27 cellular contexts compared by ENCODE assay signal in the genomic region with DNA sequence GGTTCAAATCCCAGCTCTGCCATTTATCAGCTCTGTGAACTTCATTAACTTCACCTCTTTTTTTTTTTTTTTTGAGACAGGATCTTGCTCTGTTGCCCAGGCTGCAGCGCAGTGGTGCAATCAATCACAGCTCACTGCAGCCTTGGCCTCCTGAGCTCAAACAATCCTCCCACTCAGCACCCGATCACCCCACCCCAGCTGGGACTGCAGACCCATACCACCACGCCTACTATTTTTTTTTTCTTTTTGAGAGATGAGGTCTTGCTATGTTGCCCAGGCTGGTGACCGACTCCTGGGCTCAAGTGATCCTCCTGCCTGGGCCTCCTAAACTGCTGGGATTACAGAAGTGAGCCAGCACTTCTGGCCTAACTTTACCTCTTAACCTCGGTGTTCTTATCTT. TPM values are rescaled to one million over a fixed set of nuclear protein-coding genes. Genes with fewer than 3 reads are reported as not detected.
"Had no signal": no experiment of that assay in that cellular context is flagged by ENCODE, and none has a peak within 500 bp of the region (broad histone marks: within the 10 kb centered on the region; RNA-seq: fewer than 3 reads in every experiment).

No MANE protein-coding gene starts in this region.

- H3K4me3 ChIP-seq: left ventricle myocardium inferior, lung, mucosa of descending colon, skin epidermis, stomach, thyroid gland had no signal

- FAIRE-seq: bronchial epithelial cell, frontal cortex, TTC549 had no signal

- ATAC-seq: activated CD4-positive, CD25-positive, alpha-beta regulatory T cell treated with anti-CD3 and anti-CD28 coated beads, Interleukin-2, amount 50 U/mL, for 24 hours; activated CD8-positive, alpha-beta memory T cell treated with anti-CD3 and anti-CD28 coated beads, Interleukin-2, amount 10 ng/mL, durations not matched to agents 7 days and 5 days; activated CD8-positive, alpha-beta T cell treated with anti-CD3 and anti-CD28 coated beads, Interleukin-2, amount 10 ng/mL, durations not matched to agents 7 days and 5 days; activated naive CD4-positive, alpha-beta T cell treated with anti-CD3 and anti-CD28 coated beads, Interleukin-2, amount 50 U/mL, for 72 hours; mucosa of descending colon; sciatic nerve; stimulated activated effector memory CD8-positive, alpha-beta T cell treated with anti-CD3 and anti-CD28 coated beads, Interleukin-12 subunit alpha, Interleukin-12 subunit beta, amount 100 ng/mL, for 72 hours had no signal

- DNase-seq: activated CD4-positive, alpha-beta T cell treated with anti-CD3 and anti-CD28 coated beads, Interleukin-2, amount 10 ng/mL, durations not matched to agents 7 days and 5 days; activated CD8-positive, alpha-beta memory T cell treated with anti-CD3 and anti-CD28 coated beads, Interleukin-2, amount 10 ng/mL, durations not matched to agents 7 days and 5 days; activated CD8-positive, alpha-beta T cell treated with anti-CD3 and anti-CD28 coated beads, Interleukin-2, amount 10 ng/mL, durations not matched to agents 7 days and 5 days; activated naive CD4-positive, alpha-beta T cell; activated T-cell treated with anti-CD3 and anti-CD28 coated beads, Interleukin-2, amount 50 U/mL, for 48 hours; dermis blood vessel endothelial cell; effector CD8-positive, alpha-beta T cell; left ventricle myocardium inferior; mesendoderm; mucosa of descending colon; stimulated activated CD4-positive, alpha-beta T cell treated with anti-CD3 and anti-CD28 coated beads, Interleukin-4, amount 100 ng/mL, for 24 hours; stomach; SW 1271; T-helper 9 cell; thyroid gland had no signal

- H3K36me3 ChIP-seq: left ventricle myocardium inferior, stomach, thyroid gland had no signal

- H3K9me3 Mint-ChIP-seq: activated CD4-positive, alpha-beta T cell treated with anti-CD3 and anti-CD28 coated beads, Interleukin-2, amount 10 ng/mL, durations not matched to agents 7 days and 5 days; activated naive CD4-positive, alpha-beta T cell treated with anti-CD3 and anti-CD28 coated beads, Interleukin-2, amount 50 U/mL, for 72 hours; central memory CD8-positive, alpha-beta T cell; stimulated activated effector memory CD8-positive, alpha-beta T cell treated with anti-CD3 and anti-CD28 coated beads, Interleukin-12 subunit alpha, Interleukin-12 subunit beta, amount 100 ng/mL, for 72 hours; T-helper 1 cell treated with Interleukin-12 subunit alpha and Interleukin-12 subunit beta and Interleukin-4 antibody, amounts not matched to agents 30 μg/mL and 1 μg/mL, for 36 hours had no signal

- H3K27me3 ChIP-seq: stomach, thyroid gland had no signal

- H3K27ac Mint-ChIP-seq: activated CD4-positive, alpha-beta T cell treated with anti-CD3 and anti-CD28 coated beads, Interleukin-2, amount 10 ng/mL, durations not matched to agents 7 days and 5 days; activated CD8-positive, alpha-beta memory T cell treated with anti-CD3 and anti-CD28 coated beads, Interleukin-2, amount 10 ng/mL, durations not matched to agents 7 days and 5 days; activated CD8-positive, alpha-beta T cell treated with anti-CD3 and anti-CD28 coated beads, Interleukin-2, amount 10 ng/mL, durations not matched to agents 7 days and 5 days; activated naive CD4-positive, alpha-beta T cell treated with anti-CD3 and anti-CD28 coated beads, Interleukin-2, amount 50 U/mL, for 72 hours; stimulated activated effector memory CD8-positive, alpha-beta T cell treated with anti-CD3 and anti-CD28 coated beads, Interleukin-12 subunit alpha, Interleukin-12 subunit beta, amount 100 ng/mL, for 72 hours; T-helper 1 cell treated with Interleukin-12 subunit alpha and Interleukin-12 subunit beta and Interleukin-4 antibody, amounts not matched to agents 30 μg/mL and 1 μg/mL, for 36 hours had no signal

- H3K27ac ChIP-seq: left ventricle myocardium inferior, skin epidermis, stomach, thyroid gland, VCaP had no signal

- H3K4me3 Mint-ChIP-seq: activated CD4-positive, alpha-beta T cell treated with anti-CD3 and anti-CD28 coated beads, Interleukin-2, amount 10 ng/mL, durations not matched to agents 7 days and 5 days; activated CD8-positive, alpha-beta memory T cell treated with anti-CD3 and anti-CD28 coated beads, Interleukin-2, amount 10 ng/mL, durations not matched to agents 7 days and 5 days; activated CD8-positive, alpha-beta T cell treated with anti-CD3 and anti-CD28 coated beads, Interleukin-2, amount 10 ng/mL, durations not matched to agents 7 days and 5 days; central memory CD8-positive, alpha-beta T cell; stimulated activated effector memory CD8-positive, alpha-beta T cell treated with anti-CD3 and anti-CD28 coated beads, Interleukin-12 subunit alpha, Interleukin-12 subunit beta, amount 100 ng/mL, for 72 hours; T-helper 1 cell treated with Interleukin-12 subunit alpha and Interleukin-12 subunit beta and Interleukin-4 antibody, amounts not matched to agents 30 μg/mL and 1 μg/mL, for 36 hours had no signal

- H3K9me3 ChIP-seq: left ventricle myocardium inferior, mucosa of descending colon, stomach, thyroid gland had no signal

RNA-seq across cellular contexts. Expression of a gene that starts 16.2 kb away (rescaled TPM):
- total RNA-seq: activated CD4-positive, alpha-beta T cell treated with anti-CD3 and anti-CD28 coated beads, Interleukin-2, amount 10 ng/mL, durations not matched to agents 7 days and 5 days; activated CD8-positive, alpha-beta T cell treated with anti-CD3 and anti-CD28 coated beads, Interleukin-2, amount 10 ng/mL, durations not matched to agents 7 days and 5 days had no signal
